10 cellular contexts compared by ENCODE assay signal in the genomic region with DNA sequence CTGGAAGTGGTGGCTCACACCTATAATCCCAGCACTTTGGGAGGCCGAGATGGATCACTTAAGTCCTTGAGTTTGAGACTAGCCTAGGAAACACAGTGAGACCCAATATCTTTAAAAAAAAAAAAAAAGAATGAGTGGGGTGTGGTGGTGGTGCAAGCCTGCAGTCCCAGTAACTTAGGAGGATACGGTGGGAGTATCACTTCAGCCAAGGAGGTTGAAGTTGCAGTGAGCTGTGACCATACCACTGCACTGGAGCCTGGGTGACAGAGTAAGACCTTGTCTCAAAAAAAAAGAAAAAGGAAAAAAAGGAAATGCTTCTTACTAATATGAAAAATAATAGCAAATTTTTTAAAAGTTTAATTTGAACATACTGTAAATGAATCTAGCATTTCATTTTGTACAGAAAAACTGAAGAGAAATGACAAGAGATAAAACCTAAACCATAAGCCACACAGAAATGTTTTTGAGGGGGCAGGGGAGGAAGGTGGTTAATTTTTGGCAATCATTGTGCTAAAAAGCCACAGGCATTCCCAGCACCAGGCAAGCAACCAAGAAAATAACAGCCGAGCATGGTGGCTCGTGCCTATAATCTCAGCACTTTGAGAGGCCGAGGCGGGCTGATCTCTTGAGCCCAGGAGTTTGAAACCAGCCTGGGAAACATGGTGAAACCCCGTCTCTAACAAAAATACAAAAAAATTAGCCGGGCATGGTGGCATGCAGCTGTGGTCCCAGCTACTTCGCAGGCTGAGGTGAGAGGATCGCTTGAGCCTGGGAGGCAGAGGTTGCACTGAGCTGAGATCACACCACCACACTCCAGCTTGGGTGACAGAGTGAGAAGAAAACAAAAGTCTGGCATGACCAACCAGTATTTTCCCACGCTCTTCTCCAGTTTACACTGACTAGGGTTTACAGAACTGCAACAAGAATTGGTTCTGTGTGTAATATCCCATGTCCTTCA.
DNase-seq lines count a peak whose midpoint lies in the region; ATAC-seq, FAIRE-seq and TF ChIP-seq lines count a peak whose summit lies in the region.
"Had no signal": no experiment of that assay in that cellular context is flagged by ENCODE, and none has a peak within 500 bp of the region (broad histone marks: within the 10 kb centered on the region; RNA-seq: fewer than 3 reads in every experiment).

No MANE protein-coding gene starts in this region.

- SMC1A ChIA-PET in GM12878 (lab: Charles Lee; ENCODE audit: uncharacterized antibody, unreplicated experiment) = interaction anchor here (0.6 to 7.2 kb wide), 23 partner anchors 10 to 904 kb away, joined by 3 to 160 read pairs (median 4); no protein-coding TSS in a partner anchor

- no peaks in the 10 kb centered on the region for H3K27me3 Mint-ChIP-seq in osteocyte (ENCODE audit: unreplicated experiment)
- peaks cover 19% of the 10 kb centered on the region for H3K27me3 Mint-ChIP-seq in activated CD4-positive, alpha-beta memory T cell treated with anti-CD3 and anti-CD28 coated beads, Interleukin-2, amount 10 ng/mL, durations not matched to agents 7 days and 5 days

- H3K36me3 Mint-ChIP-seq in osteocyte (ENCODE audit: unreplicated experiment) = no peaks in the 10 kb centered on the region
- H3K36me3 Mint-ChIP-seq in activated CD4-positive, alpha-beta memory T cell treated with anti-CD3 and anti-CD28 coated beads, Interleukin-2, amount 10 ng/mL, durations not matched to agents 7 days and 5 days (ENCODE audit: low read depth) = no peaks in the 10 kb centered on the region

- ATAC-seq in GM18498 (IDR thresholded peaks at IDR 0.05; ENCODE audit: unreplicated experiment) = peak; percentile 59
- peak; percentile 45 for ATAC-seq in HG03108 (IDR thresholded peaks at IDR 0.05; ENCODE audit: unreplicated experiment)
- ATAC-seq in GM12878 = peak; percentile 77
- ATAC-seq in HG03520 (IDR thresholded peaks at IDR 0.05; ENCODE audit: unreplicated experiment) = no peak
- no peak for ATAC-seq in left lobe of liver

- H3K4me1 ChIP-seq in GM12878 (ENCODE audit: control insufficient read depth, insufficient read depth, low read length) (peaks cover 15% of the 10 kb centered on the region; the same call in 1 of the 2 replicates), HAP-1 (peaks cover 20% of the 10 kb centered on the region)

- H3K4me2 ChIP-seq in GM12878 (ENCODE audit: control insufficient read depth, insufficient read depth) = peak overlapping the region; percentile 45
- H3K4me2 ChIP-seq: smooth muscle cell had no signal

- H3K4me3 ChIP-seq in GM12878 (no peak overlapping the region), HAP-1 (no peak overlapping the region)
- H3K4me3 ChIP-seq: smooth muscle cell had no signal

- intact Hi-C loops in GM12878 (cut with micrococcal nuclease; ENCODE audit: unreplicated experiment) = loop anchor here (1.0 to 2.0 kb wide), 2 partner anchors 17 to 37 kb away; no protein-coding TSS in a partner anchor

- WGBS in GM12878 (ENCODE audit: insufficient coverage, insufficient replicate concordance, low lambda C conversion rate, missing lambda C conversion rate) = 38% methylated on average over 11 of the region's 11 CpGs

- no peaks in the 10 kb centered on the region for H3K27me3 ChIP-seq in GM12878 (replicated peaks in 1 of 2; ENCODE audit: control insufficient read depth in 2 of 2, insufficient read depth in 2 of 2, low read length in 1 of 2)
- no peaks in the 10 kb centered on the region for H3K27me3 ChIP-seq in HAP-1 (ENCODE audit: low read depth)

- no peak for TF ChIP-seq POLR2A in GM12878 (IDR thresholded peaks at IDR 0.05; ENCODE audit: low read depth, low read length)

- DNase-seq in GM12878 (ENCODE audit: low read depth, low spot score) (peak; percentile 94), osteocyte (ENCODE audit: extremely low spot score, unreplicated experiment) (no peak), HAP-1 (ENCODE audit: low spot score in 2 of 2) (no peak), left lobe of liver (ENCODE audit: low spot score) (no peak)
- DNase-seq in activated CD4-positive, alpha-beta memory T cell treated with anti-CD3 and anti-CD28 coated beads, Interleukin-2, amount 10 ng/mL, durations not matched to agents 7 days and 5 days = no peak
- DNase-seq: DMS79 treated with DMSO at 0.1 percent for 48 hours had no signal

- H4K20me1 ChIP-seq in GM12878 (ENCODE audit: control insufficient read depth, insufficient read depth) = no peaks in the 10 kb centered on the region

- H3K27ac ChIP-seq in GM12878 (ENCODE audit: control insufficient read depth, insufficient read depth) = peak overlapping the region; percentile 77

- no TSS peak for BruUV-seq in GM12878 (replicated peaks; lab: Mats Ljungman, UMichigan)

- peak overlapping the region; percentile 11 for H3K27ac Mint-ChIP-seq in osteocyte (ENCODE audit: unreplicated experiment)
- no peak overlapping the region for H3K27ac Mint-ChIP-seq in activated CD4-positive, alpha-beta memory T cell treated with anti-CD3 and anti-CD28 coated beads, Interleukin-2, amount 10 ng/mL, durations not matched to agents 7 days and 5 days

- H3K9me3 Mint-ChIP-seq in osteocyte (ENCODE audit: unreplicated experiment) = no peaks in the 10 kb centered on the region
- H3K9me3 Mint-ChIP-seq in activated CD4-positive, alpha-beta memory T cell treated with anti-CD3 and anti-CD28 coated beads, Interleukin-2, amount 10 ng/mL, durations not matched to agents 7 days and 5 days = no peaks in the 10 kb centered on the region

- H3K36me3 ChIP-seq in GM12878 (ENCODE audit: control insufficient read depth in 2 of 2, insufficient read depth in 2 of 2, low read length in 1 of 2) (no peaks in the 10 kb centered on the region), HAP-1 (replicated peaks) (no peaks in the 10 kb centered on the region)

- peaks cover 29% of the 10 kb centered on the region for H3K4me1 Mint-ChIP-seq in osteocyte (ENCODE audit: unreplicated experiment)
- H3K4me1 Mint-ChIP-seq in activated CD4-positive, alpha-beta memory T cell treated with anti-CD3 and anti-CD28 coated beads, Interleukin-2, amount 10 ng/mL, durations not matched to agents 7 days and 5 days = peaks cover 2% of the 10 kb centered on the region

- no peak overlapping the region for H3K4me3 Mint-ChIP-seq in osteocyte (ENCODE audit: unreplicated experiment)
- H3K4me3 Mint-ChIP-seq in activated CD4-positive, alpha-beta memory T cell treated with anti-CD3 and anti-CD28 coated beads, Interleukin-2, amount 10 ng/mL, durations not matched to agents 7 days and 5 days = no peak overlapping the region

- peak overlapping the region; percentile 48; the same call in 1 of the 2 replicates for H3K9ac ChIP-seq in GM12878 (ENCODE audit: control insufficient read depth, insufficient read depth, low read length)

- H3K79me2 ChIP-seq in GM12878 (ENCODE audit: control insufficient read depth, insufficient read depth, low read length) = peaks cover 4% of the 10 kb centered on the region

- TF ChIP-seq EP300 in GM12878 (IDR thresholded peaks at IDR 0.05; ENCODE audit: borderline replicate concordance in 1 of 2, control insufficient read depth in 1 of 2, low read depth in 2 of 2, low read length in 2 of 2) = 0 out of 4 replicates have a peak, but pooled peaks of 1 of the 2 experiments have one; percentile 27

- peak; percentile 44 for FAIRE-seq in GM12878 (lab: Jason Lieb, UNC)

- TF ChIP-seq CTCF in GM12878 (IDR thresholded peaks at IDR 0.05 in 2 of 3, conservative IDR thresholded peaks at IDR 0.05 in 1 of 3; ENCODE audit: control insufficient read depth in 2 of 3, extremely low read depth in 1 of 3, insufficient read depth in 1 of 3, low read depth in 3 of 3, low read length in 3 of 3) (no peak), osteocyte (IDR thresholded peaks at IDR 0.05) (no peak)

- in situ Hi-C loops in GM12878 (cut with MboI) = no loop called here
- in situ Hi-C loops in HAP-1 (cut with MboI; ENCODE audit: low sequenced_read_pairs) = no loop called here

- RAD21 ChIA-PET in GM12878 (lab: Charles Lee; ENCODE audit: unreplicated experiment) = interaction anchor here (0.5 to 5.3 kb wide), 24 partner anchors 8 to 415 kb away, joined by 3 to 172 read pairs (median 4); no protein-coding TSS in a partner anchor

- TF ChIP-seq RAD21 in GM12878 (IDR thresholded peaks at IDR 0.05; ENCODE audit: insufficient read depth, low read depth, low read length) = no peak

- CTCF ChIA-PET in GM12878 (lab: Yijun Ruan, JAX) = interaction anchor here (0.6 to 5.4 kb wide), 19 partner anchors 9 to 329 kb away, joined by 3 to 90 read pairs (median 4); partner anchors contain the start of genes ARPC5L, RPL35 and WDR38
- CTCF ChIA-PET in activated CD4-positive, alpha-beta memory T cell treated with anti-CD3 and anti-CD28 coated beads, Interleukin-2, amount 10 ng/mL, durations not matched to agents 7 days and 5 days (lab: Charles Lee) = no interaction called here

- H2AFZ ChIP-seq in GM12878 (ENCODE audit: control insufficient read depth, low read depth, low read length) = peak overlapping the region; percentile 20

- POLR2A ChIA-PET in GM12878 (lab: Charles Lee) = interaction anchor here (0.7 to 7.7 kb wide), 11 partner anchors 31 to 485 kb away, joined by 3 to 146 read pairs (median 4); no protein-coding TSS in a partner anchor
- POLR2A ChIA-PET in activated CD4-positive, alpha-beta memory T cell treated with anti-CD3 and anti-CD28 coated beads, Interleukin-2, amount 10 ng/mL, durations not matched to agents 7 days and 5 days (lab: Charles Lee) = no interaction called here

- H3K9me3 ChIP-seq in GM12878 (replicated peaks; ENCODE audit: control insufficient read depth, insufficient read depth, low read length) (no peaks in the 10 kb centered on the region; the same call in 2 of the 3 replicates), HAP-1 (no peaks in the 10 kb centered on the region)

TF ChIP-seq in GM12878, 131 proteins besides CTCF, POLR2A, EP300 and RAD21 (continues in another document):
- TF ChIP-seq, protein P1, sequence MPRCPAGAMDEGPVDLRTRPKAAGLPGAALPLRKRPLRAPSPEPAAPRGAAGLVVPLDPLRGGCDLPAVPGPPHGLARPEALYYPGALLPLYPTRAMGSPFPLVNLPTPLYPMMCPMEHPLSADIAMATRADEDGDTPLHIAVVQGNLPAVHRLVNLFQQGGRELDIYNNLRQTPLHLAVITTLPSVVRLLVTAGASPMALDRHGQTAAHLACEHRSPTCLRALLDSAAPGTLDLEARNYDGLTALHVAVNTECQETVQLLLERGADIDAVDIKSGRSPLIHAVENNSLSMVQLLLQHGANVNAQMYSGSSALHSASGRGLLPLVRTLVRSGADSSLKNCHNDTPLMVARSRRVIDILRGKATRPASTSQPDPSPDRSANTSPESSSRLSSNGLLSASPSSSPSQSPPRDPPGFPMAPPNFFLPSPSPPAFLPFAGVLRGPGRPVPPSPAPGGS (IDR thresholded peaks at IDR 0.05; ENCODE audit: borderline replicate concordance, insufficient read depth, low read depth, low read length, poor library complexity, severe bottlenecking) = peak; percentile 87
- peak; percentile 53 for TF ChIP-seq MTA2 (IDR thresholded peaks at IDR 0.05; ENCODE audit: low read depth)

Comparison
In these comparisons a context has a peak if more than half of its experiments do, and no peak if none do; other contexts are left out.
1. ATAC-seq: peak in GM18498 (single experiment), HG03108 (single experiment) and GM12878 (single experiment); none in HG03520 (single experiment) and left lobe of liver (single experiment).